Comparison of ENCODE assay signal across 30 cellular contexts in genomic region chr15:42009474-42009873, GRCh38. TPM values are rescaled to one million over a fixed set of nuclear protein-coding genes. Genes with fewer than 3 reads are reported as not detected.
"Had no signal": no experiment of that assay in that cellular context is flagged by ENCODE, and none has a peak within 500 bp of the region (broad histone marks: within the 10 kb centered on the region; RNA-seq: fewer than 3 reads in every experiment).

No MANE protein-coding gene starts in this region.

- H3K4me1 ChIP-seq: colonic mucosa had no signal

- H3K36me3 ChIP-seq: brain microvascular endothelial cell, colonic mucosa, Peyer's patch, SJSA1 had no signal

- DNase-seq: activated B cell treated with CpG ODN at 0.5 μM for 24 hours; activated CD4-positive, alpha-beta memory T cell treated with anti-CD3 and anti-CD28 coated beads, Interleukin-2, amount 10 ng/mL, durations not matched to agents 7 days and 5 days; activated CD4-positive, alpha-beta T cell treated with anti-CD3 and anti-CD28 coated beads for 1 hour; activated CD4-positive, alpha-beta T cell treated with anti-CD3 and anti-CD28 coated beads, Interleukin-2, amount 50 U/mL, for 1 hour; activated effector memory CD4-positive, alpha-beta T cell treated with Interleukin-2 at 50 U/mL for 16 hours; activated naive CD4-positive, alpha-beta T cell; activated T-cell treated with anti-CD3 and anti-CD28 coated beads for 4 hours; activated T-cell treated with anti-CD3 and anti-CD28 coated beads, Interleukin-2, amount 50 U/mL, for 48 hours; brain microvascular endothelial cell; colonic mucosa; KG1; NCI-H1048; NCI-H146; NCI-H1930; NCI-H2107; NCI-H510A treated with DMSO at 0.1 percent for 48 hours; NCI-H69; SHP77; T-helper 2 cell; T1000 had no signal

- FAIRE-seq: TTC549 had no signal

- H3K36me3 Mint-ChIP-seq: activated naive CD4-positive, alpha-beta T cell treated with anti-CD3 and anti-CD28 coated beads, Interleukin-2, amount 50 U/mL, for 24 hours had no signal

- H3K9me3 Mint-ChIP-seq: activated B cell treated with CpG ODN at 0.5 μM for 24 hours; activated CD4-positive, alpha-beta memory T cell treated with anti-CD3 and anti-CD28 coated beads, Interleukin-2, amount 10 ng/mL, durations not matched to agents 7 days and 5 days; activated naive CD4-positive, alpha-beta T cell treated with anti-CD3 and anti-CD28 coated beads, Interleukin-2, amount 50 U/mL, for 24 hours had no signal

- H3K9me3 ChIP-seq: colonic mucosa, Peyer's patch, SJSA1 had no signal

- H3K27me3 ChIP-seq: colonic mucosa, Peyer's patch, SJSA1 had no signal

- H3K4me3 ChIP-seq: colonic mucosa, Peyer's patch, SJSA1 had no signal

- H3K4me3 Mint-ChIP-seq: activated B cell treated with CpG ODN at 0.5 μM for 24 hours; activated CD4-positive, alpha-beta memory T cell treated with anti-CD3 and anti-CD28 coated beads, Interleukin-2, amount 10 ng/mL, durations not matched to agents 7 days and 5 days; activated naive CD4-positive, alpha-beta T cell treated with anti-CD3 and anti-CD28 coated beads, Interleukin-2, amount 50 U/mL, for 24 hours had no signal

- H3K27ac Mint-ChIP-seq: activated B cell treated with CpG ODN at 0.5 μM for 24 hours; activated CD4-positive, alpha-beta memory T cell treated with anti-CD3 and anti-CD28 coated beads, Interleukin-2, amount 10 ng/mL, durations not matched to agents 7 days and 5 days; activated naive CD4-positive, alpha-beta T cell treated with anti-CD3 and anti-CD28 coated beads, Interleukin-2, amount 50 U/mL, for 24 hours had no signal

- H3K27ac ChIP-seq: brain microvascular endothelial cell, colonic mucosa, RWPE1, SJSA1 had no signal

- H3K27me3 Mint-ChIP-seq: activated CD4-positive, alpha-beta memory T cell treated with anti-CD3 and anti-CD28 coated beads, Interleukin-2, amount 10 ng/mL, durations not matched to agents 7 days and 5 days; activated naive CD4-positive, alpha-beta T cell treated with anti-CD3 and anti-CD28 coated beads, Interleukin-2, amount 50 U/mL, for 24 hours had no signal

RNA-seq across cellular contexts. Expression of gene PLA2G4E, which starts 11.4 kb away (rescaled TPM):
- total RNA-seq: activated B cell treated with CpG ODN at 0.5 μM for 24 hours; activated CD4-positive, alpha-beta memory T cell treated with anti-CD3 and anti-CD28 coated beads, Interleukin-2, amount 10 ng/mL, durations not matched to agents 7 days and 5 days; activated CD8-positive, alpha-beta memory T cell treated with anti-CD3 and anti-CD28 coated beads for 36 hours; cerebellum; LHCN-M2; M059J; SJSA1 had no signal
- polyA plus RNA-seq: adipose tissue had no signal
